8 cellular contexts compared by ENCODE assay signal in the genomic region with DNA sequence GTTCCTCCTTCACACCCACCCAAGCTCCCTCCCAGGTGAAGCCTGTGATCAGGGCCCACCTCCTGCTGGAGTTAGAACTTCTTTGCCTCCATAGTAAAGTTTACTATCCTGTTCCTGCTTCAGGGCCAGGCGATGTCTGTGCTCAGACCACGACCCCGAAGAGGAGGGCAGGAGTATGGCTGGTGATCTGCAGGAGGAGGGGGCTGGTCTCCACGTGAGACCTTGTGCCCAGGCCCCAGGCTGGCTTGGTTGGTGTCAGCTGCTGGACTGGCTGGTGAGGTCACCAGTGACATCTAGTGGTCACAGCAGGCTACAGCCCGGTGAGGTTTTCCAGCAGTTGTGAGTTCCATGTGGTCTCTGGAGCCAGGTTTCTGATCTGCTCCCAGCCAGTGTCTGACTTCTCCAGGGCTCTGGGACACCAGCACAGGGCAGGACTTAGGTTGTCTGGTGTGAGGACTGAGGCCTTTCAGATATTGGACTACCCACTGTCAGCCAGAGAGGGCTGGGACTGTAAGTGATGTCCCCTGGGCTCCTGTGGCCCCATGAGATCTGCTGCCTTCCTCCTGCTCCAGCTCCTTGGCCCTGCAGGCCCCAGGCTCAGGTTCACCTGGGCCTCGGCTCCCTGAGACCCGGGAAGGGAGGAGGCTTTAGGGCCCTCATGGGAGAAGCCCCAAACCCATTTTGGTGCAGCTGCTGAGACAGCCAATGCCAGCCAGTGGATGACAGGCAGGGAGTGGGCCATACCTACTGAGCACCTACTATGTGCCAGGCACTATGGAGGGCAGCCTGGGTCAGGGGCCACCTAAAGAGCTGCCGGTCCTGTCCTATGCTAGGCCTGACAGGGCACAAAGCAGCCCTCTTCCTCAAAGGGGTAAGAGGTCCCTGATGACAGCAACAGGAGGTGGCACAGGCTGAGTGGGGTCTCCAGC. TPM values are rescaled to one million over a fixed set of nuclear protein-coding genes. Genes with fewer than 3 reads are reported as not detected.
DNase-seq lines count a peak whose midpoint lies in the region; ATAC-seq and TF ChIP-seq lines count a peak whose summit lies in the region.

No MANE protein-coding gene starts in this region.

- H3K4me3 ChIP-seq in H7 (ENCODE audit: insufficient read depth, low read depth, low read length) = no peak overlapping the region

- peak; percentile 61 for TF ChIP-seq CTCF in activated B cell treated with CpG ODN at 0.5 μM for 24 hours (IDR thresholded peaks at IDR 0.05)

- no peaks in the 10 kb centered on the region for H3K36me3 Mint-ChIP-seq in activated B cell treated with CpG ODN at 0.5 μM for 24 hours (ENCODE audit: low read depth)

- H3K27me3 ChIP-seq in H7 (ENCODE audit: control insufficient read depth, insufficient read depth, low read length) = no peaks in the 10 kb centered on the region; the same call in 1 of the 2 replicates

- H3K4me3 Mint-ChIP-seq in activated B cell treated with CpG ODN at 0.5 μM for 24 hours = no peak overlapping the region

- H3K4me1 Mint-ChIP-seq in activated B cell treated with CpG ODN at 0.5 μM for 24 hours = peaks cover 16% of the 10 kb centered on the region

- no peaks in the 10 kb centered on the region for H3K9me3 Mint-ChIP-seq in activated B cell treated with CpG ODN at 0.5 μM for 24 hours

- no peak overlapping the region for H3K27ac Mint-ChIP-seq in activated B cell treated with CpG ODN at 0.5 μM for 24 hours

- DNase-seq in COR-L47 (lab: John Stamatoyannopoulos, UW) (peak; percentile 53), H7 (peak; percentile 93), NCI-H2196 (lab: John Stamatoyannopoulos, UW; ENCODE audit: unreplicated experiment) (peak; percentile 69), activated B cell treated with CpG ODN at 0.5 μM for 24 hours (peak; percentile 51), cerebellar cortex (ENCODE audit: low spot score) (peak; percentile 81), left kidney (ENCODE audit: low read depth, low spot score) (peak; percentile 89)
- peak; percentile 48 to 50 for DNase-seq in stimulated activated CD4-positive, alpha-beta T cell treated with anti-CD3 and anti-CD28 coated beads, Interleukin-4, amount 100 ng/mL, for 4 hours

- ATAC-seq in activated B cell treated with CpG ODN at 0.5 μM for 24 hours (ENCODE audit: low read depth) (peak; percentile 88), GM18517 (IDR thresholded peaks at IDR 0.05; ENCODE audit: unreplicated experiment) (no peak)

- peaks cover 13% of the 10 kb centered on the region for H3K27me3 Mint-ChIP-seq in activated B cell treated with CpG ODN at 0.5 μM for 24 hours

- POLR2A ChIA-PET in activated B cell treated with CpG ODN at 0.5 μM for 24 hours (lab: Charles Lee) = interaction anchor here (0.5 to 1.1 kb wide), 3 partner anchors 10 to 75 kb away, joined by 4 read pairs; partner anchors contain the start of gene STRIP1

- intact Hi-C loops in activated B cell treated with CpG ODN at 0.5 μM for 24 hours (cut with micrococcal nuclease) = loop anchor here (1.0 kb wide), 3 partner anchors 18 to 77 kb away; no protein-coding TSS in a partner anchor

- CTCF ChIA-PET in activated B cell treated with CpG ODN at 0.5 μM for 24 hours (lab: Charles Lee) = interaction anchor here (0.6 to 6.7 kb wide), 11 partner anchors 8 to 95 kb away, joined by 3 to 78 read pairs (median 4); partner anchors contain the start of gene STRIP1

- no peaks in the 10 kb centered on the region for H3K36me3 ChIP-seq in H7 (replicated peaks; ENCODE audit: control insufficient read depth, insufficient read depth, low read length)

RNA-seq across cellular contexts. Expression of gene UBL4B, which starts 6.0 kb away (rescaled TPM):
- not detected in 2 replicates for total RNA-seq in H7 (2014; rRNA removed; shearing (Covaris generic))
- not detected in 2 replicates for total RNA-seq in activated B cell treated with CpG ODN at 0.5 μM for 24 hours

RNA-seq across cellular contexts. Expression of gene ALX3, which starts 35.8 kb away (rescaled TPM):
- total RNA-seq in H7 (2014; rRNA removed; shearing (Covaris generic)) = 0.35 TPM in 1 of 2 replicates, not detected in the other
- total RNA-seq in activated B cell treated with CpG ODN at 0.5 μM for 24 hours = not detected in 2 replicates

RNA-seq across cellular contexts. Expression of gene SLC6A17, which starts 44.0 kb away (rescaled TPM):
- total RNA-seq in H7 (2014; rRNA removed; shearing (Covaris generic)) = 0.17 and 0.22 TPM in 2 replicates
- not detected in 2 replicates for total RNA-seq in activated B cell treated with CpG ODN at 0.5 μM for 24 hours
